Comparison of ENCODE assay signal across 24 cellular contexts in genomic region chr11:125301301-125301700, GRCh38.
DNase-seq lines count a peak whose midpoint lies in the region; ATAC-seq and TF ChIP-seq lines count a peak whose summit lies in the region.
"Had no signal": no experiment of that assay in that cellular context is flagged by ENCODE, and none has a peak within 500 bp of the region (broad histone marks: within the 10 kb centered on the region; RNA-seq: fewer than 3 reads in every experiment).

No MANE protein-coding gene starts in this region.

- H3K27ac Mint-ChIP-seq in Calu3 (ENCODE audit: unreplicated experiment) = no peak overlapping the region
- H3K27ac Mint-ChIP-seq: activated CD8-positive, alpha-beta T cell treated with anti-CD3 and anti-CD28 coated beads, Interleukin-2, amount 10 ng/mL, durations not matched to agents 7 days and 5 days; activated naive CD8-positive, alpha-beta T cell treated with anti-CD3 and anti-CD28 coated beads, Interleukin-2, amount 10 ng/mL, durations not matched to agents 7 days and 5 days; memory B cell; naive thymus-derived CD8-positive, alpha-beta T cell had no signal

- H3K9ac ChIP-seq in adipocyte (ENCODE audit: low read length) = no peak overlapping the region
- peak overlapping the region; percentile 18 for H3K9ac ChIP-seq in skeletal muscle satellite cell (ENCODE audit: low read depth, low read length)
- H3K9ac ChIP-seq: BLaER1 treated with 17β-estradiol and CSF1 and Interleukin-3, amounts not matched to agents 10 nM and 100 nM had no signal

- H3K4me1 ChIP-seq in adipocyte (ENCODE audit: control insufficient read depth, insufficient read depth, low read length) = peaks cover 13% of the 10 kb centered on the region
- peaks cover 18% of the 10 kb centered on the region for H3K4me1 ChIP-seq in skeletal muscle satellite cell (ENCODE audit: control insufficient read depth, insufficient read depth, low read length)
- peaks cover 0 to 21% (median 7%) of the 10 kb centered on the region in 9 donors for H3K4me1 ChIP-seq in heart right ventricle
- H3K4me1 ChIP-seq: Caco-2, colonic mucosa, SJSA1 had no signal

- H3K36me3 Mint-ChIP-seq in Calu3 (ENCODE audit: insufficient read depth, unreplicated experiment) = no peaks in the 10 kb centered on the region
- H3K36me3 Mint-ChIP-seq: activated naive CD8-positive, alpha-beta T cell treated with anti-CD3 and anti-CD28 coated beads, Interleukin-2, amount 10 ng/mL, durations not matched to agents 7 days and 5 days; memory B cell; naive thymus-derived CD8-positive, alpha-beta T cell had no signal

- no peak overlapping the region for H3K27ac ChIP-seq in heart right ventricle
- H3K27ac ChIP-seq: BLaER1 treated with 17β-estradiol and CSF1 and Interleukin-3, amounts not matched to agents 10 nM and 100 nM; colonic mucosa; SJSA1 had no signal

- H3K9me3 Mint-ChIP-seq in Calu3 (ENCODE audit: low read depth, unreplicated experiment) = no peaks in the 10 kb centered on the region
- H3K9me3 Mint-ChIP-seq: activated naive CD8-positive, alpha-beta T cell treated with anti-CD3 and anti-CD28 coated beads, Interleukin-2, amount 10 ng/mL, durations not matched to agents 7 days and 5 days; memory B cell; naive thymus-derived CD8-positive, alpha-beta T cell had no signal

- ATAC-seq in heart right ventricle (no peak), esophagus mucosa (no peak)
- ATAC-seq in activated CD4-positive, CD25-positive, alpha-beta regulatory T cell treated with anti-CD3 and anti-CD28 coated beads, Interleukin-2, amount 50 U/mL, for 24 hours = no peak
- ATAC-seq: activated CD8-positive, alpha-beta T cell treated with anti-CD3 and anti-CD28 coated beads, Interleukin-2, amount 10 ng/mL, durations not matched to agents 7 days and 5 days; HepG2; left colon; naive thymus-derived CD8-positive, alpha-beta T cell had no signal

- no peak overlapping the region for H3K4me3 Mint-ChIP-seq in Calu3 (ENCODE audit: low read depth, unreplicated experiment)
- H3K4me3 Mint-ChIP-seq: activated CD8-positive, alpha-beta T cell treated with anti-CD3 and anti-CD28 coated beads, Interleukin-2, amount 10 ng/mL, durations not matched to agents 7 days and 5 days; activated naive CD8-positive, alpha-beta T cell treated with anti-CD3 and anti-CD28 coated beads, Interleukin-2, amount 10 ng/mL, durations not matched to agents 7 days and 5 days; memory B cell; naive thymus-derived CD8-positive, alpha-beta T cell had no signal

- DNase-seq in NCI-H1092 (lab: John Stamatoyannopoulos, UW) (peak; percentile 27), adipocyte (ENCODE audit: low read depth) (peak; percentile 11), fibroblast of the aortic adventitia (ENCODE audit: low read depth) (peak; percentile 45), heart right ventricle (no peak), Calu3 (no peak)
- DNase-seq: activated CD8-positive, alpha-beta T cell treated with anti-CD3 and anti-CD28 coated beads, Interleukin-2, amount 10 ng/mL, durations not matched to agents 7 days and 5 days; activated effector memory CD4-positive, alpha-beta T cell treated with Interleukin-2 at 50 U/mL for 16 hours; activated naive CD8-positive, alpha-beta T cell treated with anti-CD3 and anti-CD28 coated beads, Interleukin-2, amount 10 ng/mL, durations not matched to agents 7 days and 5 days; activated T-cell treated with anti-CD3 and anti-CD28 coated beads for 4 hours; colonic mucosa; left colon; naive thymus-derived CD8-positive, alpha-beta T cell; NCI-H1105 treated with DMSO at 0.1 percent for 48 hours; NCI-H524 treated with DMSO at 0.1 percent for 48 hours; stimulated activated naive CD4-positive, alpha-beta T cell treated with Interleukin-2 at 50 U/mL for 16 hours; tibial artery had no signal

- H3K9me3 ChIP-seq in adipocyte (ENCODE audit: control insufficient read depth, low read length) (no peaks in the 10 kb centered on the region), skeletal muscle satellite cell (replicated peaks; ENCODE audit: low read length) (no peaks in the 10 kb centered on the region), heart right ventricle (no peaks in the 10 kb centered on the region)
- H3K9me3 ChIP-seq: BLaER1 treated with 17β-estradiol and CSF1 and Interleukin-3, amounts not matched to agents 10 nM and 100 nM; Caco-2; colonic mucosa; SJSA1; tibial artery had no signal

- 67 to 75% methylated on average over 4 of the region's 4 CpGs for WGBS in heart right ventricle, 2 donors

- peaks cover 10% of the 10 kb centered on the region for H3K27me3 ChIP-seq in adipocyte (replicated peaks; ENCODE audit: control insufficient read depth, insufficient read depth, low read length)
- no peaks in the 10 kb centered on the region for H3K27me3 ChIP-seq in skeletal muscle satellite cell (ENCODE audit: control insufficient read depth, insufficient read depth, low read length)
- H3K27me3 ChIP-seq in heart right ventricle = no peaks in the 10 kb centered on the region
- H3K27me3 ChIP-seq: BLaER1 treated with 17β-estradiol and CSF1 and Interleukin-3, amounts not matched to agents 10 nM and 100 nM; colonic mucosa; SJSA1; tibial artery had no signal

- H3K36me3 ChIP-seq in adipocyte (ENCODE audit: control insufficient read depth, insufficient read depth, low read length, severe bottlenecking) = no peaks in the 10 kb centered on the region
- no peaks in the 10 kb centered on the region for H3K36me3 ChIP-seq in skeletal muscle satellite cell (ENCODE audit: insufficient read depth, low read length)
- no peaks in the 10 kb centered on the region for H3K36me3 ChIP-seq in heart right ventricle
- H3K36me3 ChIP-seq: BLaER1 treated with 17β-estradiol and CSF1 and Interleukin-3, amounts not matched to agents 10 nM and 100 nM; colonic mucosa; SJSA1; tibial artery had no signal

- H3K4me3 ChIP-seq in adipocyte (ENCODE audit: low read length) = no peak overlapping the region
- no peak overlapping the region for H3K4me3 ChIP-seq in fibroblast of the aortic adventitia (ENCODE audit: low read depth, low read length)
- no peak overlapping the region for H3K4me3 ChIP-seq in skeletal muscle satellite cell (ENCODE audit: low read length)
- no peak overlapping the region for H3K4me3 ChIP-seq in heart right ventricle
- H3K4me3 ChIP-seq: BLaER1 treated with 17β-estradiol and CSF1 and Interleukin-3, amounts not matched to agents 10 nM and 100 nM; colonic mucosa; SJSA1; tibial artery had no signal

- H3K4me2 ChIP-seq in skeletal muscle satellite cell (ENCODE audit: low read length) = no peak overlapping the region
- H3K4me2 ChIP-seq: BLaER1 treated with 17β-estradiol and CSF1 and Interleukin-3, amounts not matched to agents 10 nM and 100 nM had no signal

- H3K27me3 Mint-ChIP-seq in Calu3 (ENCODE audit: unreplicated experiment) = peaks cover 75% of the 10 kb centered on the region
- H3K27me3 Mint-ChIP-seq: activated naive CD8-positive, alpha-beta T cell treated with anti-CD3 and anti-CD28 coated beads, Interleukin-2, amount 10 ng/mL, durations not matched to agents 7 days and 5 days had no signal

- CTCF ChIA-PET in Calu3 (lab: Charles Lee) = interaction anchor here (1.6 to 1.8 kb wide), 2 partner anchors 25 to 45 kb away, joined by 3 to 5 read pairs; no protein-coding TSS in a partner anchor

- TF ChIP-seq CTCF in fibroblast of the aortic adventitia (IDR thresholded peaks at IDR 0.05; ENCODE audit: insufficient read depth, low read length) = no peak
- no peak for TF ChIP-seq CTCF in heart right ventricle (IDR thresholded peaks at IDR 0.05)
- TF ChIP-seq CTCF in Calu3 (IDR thresholded peaks at IDR 0.05; ENCODE audit: unreplicated experiment) = no peak

- no peaks in the 10 kb centered on the region for H3K4me1 Mint-ChIP-seq in Calu3 (ENCODE audit: low read depth, unreplicated experiment)
- H3K4me1 Mint-ChIP-seq: naive thymus-derived CD8-positive, alpha-beta T cell had no signal

- BruUV-seq in Calu3 (replicated peaks; lab: Mats Ljungman, UMichigan) = no TSS peak

- intact Hi-C loops in heart right ventricle (cut with DNase I) = no loop called here
- intact Hi-C loops in Calu3 (cut with micrococcal nuclease; ENCODE audit: unreplicated experiment) = no loop called here

Comparison
In these comparisons a context has a peak if more than half of its experiments do, and no peak if none do; other contexts are left out.
1. DNase-seq: peak in NCI-H1092 (single experiment), adipocyte (single experiment) and fibroblast of the aortic adventitia (single experiment); none in heart right ventricle (0 of 2) and Calu3 (single experiment).